ENCODE assay signal across 35 cellular contexts in genomic region chr2:126302043-126302442, GRCh38.
"Had no signal": no experiment of that assay in that cellular context is flagged by ENCODE, and none has a peak within 500 bp of the region (broad histone marks: within the 10 kb centered on the region; RNA-seq: fewer than 3 reads in every experiment).

No MANE protein-coding gene starts in this region.

- H3K27ac Mint-ChIP-seq: activated B cell treated with CpG ODN at 0.5 μM for 24 hours; activated CD4-positive, alpha-beta memory T cell treated with anti-CD3 and anti-CD28 coated beads for 36 hours; activated naive CD8-positive, alpha-beta T cell treated with anti-CD3 and anti-CD28 coated beads for 36 hours; activated T-helper 17 cell treated with anti-CD3 and anti-CD28 coated beads, Interleukin-2, amount 50 U/mL, for 72 hours had no signal

- H3K4me3 ChIP-seq: K562, Peyer's patch, SJSA1 had no signal

- H3K4me1 Mint-ChIP-seq: activated B cell treated with CpG ODN at 0.5 μM for 24 hours had no signal

- H3K36me3 ChIP-seq: brain microvascular endothelial cell, Peyer's patch, SJSA1 had no signal

- H3K4me3 Mint-ChIP-seq: activated B cell treated with CpG ODN at 0.5 μM for 24 hours; activated CD4-positive, alpha-beta memory T cell treated with anti-CD3 and anti-CD28 coated beads for 36 hours; activated naive CD8-positive, alpha-beta T cell treated with anti-CD3 and anti-CD28 coated beads for 36 hours; activated T-helper 17 cell treated with anti-CD3 and anti-CD28 coated beads, Interleukin-2, amount 50 U/mL, for 72 hours had no signal

- DNase-seq: activated B cell treated with CpG ODN at 0.5 μM for 24 hours; activated CD4-positive, alpha-beta memory T cell treated with anti-CD3 and anti-CD28 coated beads for 36 hours; activated CD4-positive, alpha-beta T cell treated with anti-CD3 and anti-CD28 coated beads for 4 hours; activated CD4-positive, alpha-beta T cell treated with anti-CD3 and anti-CD28 coated beads, Interleukin-2, amount 50 U/mL, for 1 hour; activated CD4-positive, CD25-positive, alpha-beta regulatory T cell treated with anti-CD3 and anti-CD28 coated beads, Interleukin-2, amount 50 U/mL, for 72 hours; activated CD8-positive, alpha-beta memory T cell treated with anti-CD3 and anti-CD28 coated beads, Interleukin-2, amount 50 U/mL, for 4 hours; activated effector memory CD4-positive, alpha-beta T cell treated with anti-CD3 and anti-CD28 coated beads, Interleukin-2, amount 50 U/mL, for 16 hours; activated naive CD4-positive, alpha-beta T cell; activated naive CD4-positive, alpha-beta T cell treated with anti-CD3 and anti-CD28 coated beads, Interleukin-2, amount 50 U/mL, for 16 hours; activated naive CD8-positive, alpha-beta T cell treated with anti-CD3 and anti-CD28 coated beads for 36 hours; activated T-cell treated with anti-CD3 and anti-CD28 coated beads for 4 hours; activated T-cell treated with anti-CD3 and anti-CD28 coated beads, Interleukin-2, amount 50 U/mL, for 48 hours; amniotic stem cell; aorta; brain microvascular endothelial cell; NCI-H1105; NCI-H1417 treated with DMSO at 0.1 percent for 48 hours; NCI-H187 treated with DMSO at 0.1 percent for 48 hours; NCI-H2081; NCI-H345; NCI-H510A; NCI-H748 treated with DMSO at 0.1 percent for 48 hours; NK-92 treated with Interleukin-12 subunit alpha and Interleukin-12 subunit beta, amount 100 ng/mL, for 24 hours; PC-3; Peyer's patch; RPMI8226; SHP77 treated with DMSO at 0.1 percent for 48 hours; T-helper 1 cell; T-helper 2 cell; T-helper 9 cell had no signal

- H3K9me3 ChIP-seq: Peyer's patch, SJSA1 had no signal

- H3K27ac ChIP-seq: brain microvascular endothelial cell, Peyer's patch, SJSA1, VCaP had no signal

- H3K27me3 ChIP-seq: brain microvascular endothelial cell, Peyer's patch, SJSA1 had no signal

- H3K27me3 Mint-ChIP-seq: activated B cell treated with CpG ODN at 0.5 μM for 24 hours; activated CD4-positive, alpha-beta memory T cell treated with anti-CD3 and anti-CD28 coated beads for 36 hours; activated naive CD8-positive, alpha-beta T cell treated with anti-CD3 and anti-CD28 coated beads for 36 hours; activated T-helper 17 cell treated with anti-CD3 and anti-CD28 coated beads, Interleukin-2, amount 50 U/mL, for 72 hours had no signal

- H3K4me1 ChIP-seq: Peyer's patch, SJSA1 had no signal

- ATAC-seq: activated T-helper 17 cell treated with anti-CD3 and anti-CD28 coated beads, Interleukin-2, amount 50 U/mL, for 72 hours; K562; PC-3; SK-N-SH treated with all-trans-retinoic acid at 6 μM for 48 hours had no signal

- H3K36me3 Mint-ChIP-seq: activated CD4-positive, alpha-beta memory T cell treated with anti-CD3 and anti-CD28 coated beads for 36 hours; activated naive CD8-positive, alpha-beta T cell treated with anti-CD3 and anti-CD28 coated beads for 36 hours had no signal

- H3K9me3 Mint-ChIP-seq: activated B cell treated with CpG ODN at 0.5 μM for 24 hours; activated CD4-positive, alpha-beta memory T cell treated with anti-CD3 and anti-CD28 coated beads for 36 hours; activated naive CD8-positive, alpha-beta T cell treated with anti-CD3 and anti-CD28 coated beads for 36 hours; activated T-helper 17 cell treated with anti-CD3 and anti-CD28 coated beads, Interleukin-2, amount 50 U/mL, for 72 hours had no signal
